ENCODE assay signal across 2 cellular contexts in genomic region chr5:132979976-132980375, GRCh38.
TF ChIP-seq lines count a peak whose summit lies in the region.

No MANE protein-coding gene starts in this region.

TF ChIP-seq in HEK293, 187 proteins besides CTCF, POLR2A, EP300 and RAD21 (continued from another document):
- TF ChIP-seq ZNF10 (tag by site-specific recombination; IDR thresholded peaks at IDR 0.05) (peak; percentile 90), ZNF747 (tag by site-specific recombination; IDR thresholded peaks at IDR 0.05) (no peak)
TF ChIP-seq in HEK293: peak in this region for 1.

TF ChIP-seq in K562, 482 proteins besides CTCF, POLR2A, EP300 and RAD21 (continued from another document):
- 0 out of 2 replicates have a peak, but pooled peaks have one; percentile 54 for TF ChIP-seq ZNF134 (CRISPR knock-in tag; conservative IDR thresholded peaks at IDR 0.05)
